1 cellular context compared by ENCODE assay signal in genomic region chr10:73414230-73414981, GRCh38.
TF ChIP-seq lines count a peak whose summit lies in the region.

No MANE protein-coding gene starts in this region.

TF ChIP-seq in K562, 482 proteins besides CTCF, POLR2A, EP300 and RAD21 (continued from another document):
- TF ChIP-seq ZBTB43 (CRISPR knock-in tag; IDR thresholded peaks at IDR 0.05), result no peak
- TF ChIP-seq MGA (IDR thresholded peaks at IDR 0.05), result peak; percentile 49; the same call in 1 of the 2 replicates
- TF ChIP-seq CCNT2 (IDR thresholded peaks at IDR 0.05; ENCODE audit: borderline replicate concordance, extremely low read depth, insufficient read length, low read depth, low read length), result no peak
- TF ChIP-seq CAMTA2 (CRISPR knock-in tag; conservative IDR thresholded peaks at IDR 0.05), result no peak
- no peak for TF ChIP-seq ZNF12 (CRISPR knock-in tag; IDR thresholded peaks at IDR 0.05)
- no peak for TF ChIP-seq ZNF347 (CRISPR knock-in tag; IDR thresholded peaks at IDR 0.05; ENCODE audit: low read depth)
TF ChIP-seq in K562: peak in this region for 18.
